1 cellular context compared by ENCODE assay signal in the genomic region with DNA sequence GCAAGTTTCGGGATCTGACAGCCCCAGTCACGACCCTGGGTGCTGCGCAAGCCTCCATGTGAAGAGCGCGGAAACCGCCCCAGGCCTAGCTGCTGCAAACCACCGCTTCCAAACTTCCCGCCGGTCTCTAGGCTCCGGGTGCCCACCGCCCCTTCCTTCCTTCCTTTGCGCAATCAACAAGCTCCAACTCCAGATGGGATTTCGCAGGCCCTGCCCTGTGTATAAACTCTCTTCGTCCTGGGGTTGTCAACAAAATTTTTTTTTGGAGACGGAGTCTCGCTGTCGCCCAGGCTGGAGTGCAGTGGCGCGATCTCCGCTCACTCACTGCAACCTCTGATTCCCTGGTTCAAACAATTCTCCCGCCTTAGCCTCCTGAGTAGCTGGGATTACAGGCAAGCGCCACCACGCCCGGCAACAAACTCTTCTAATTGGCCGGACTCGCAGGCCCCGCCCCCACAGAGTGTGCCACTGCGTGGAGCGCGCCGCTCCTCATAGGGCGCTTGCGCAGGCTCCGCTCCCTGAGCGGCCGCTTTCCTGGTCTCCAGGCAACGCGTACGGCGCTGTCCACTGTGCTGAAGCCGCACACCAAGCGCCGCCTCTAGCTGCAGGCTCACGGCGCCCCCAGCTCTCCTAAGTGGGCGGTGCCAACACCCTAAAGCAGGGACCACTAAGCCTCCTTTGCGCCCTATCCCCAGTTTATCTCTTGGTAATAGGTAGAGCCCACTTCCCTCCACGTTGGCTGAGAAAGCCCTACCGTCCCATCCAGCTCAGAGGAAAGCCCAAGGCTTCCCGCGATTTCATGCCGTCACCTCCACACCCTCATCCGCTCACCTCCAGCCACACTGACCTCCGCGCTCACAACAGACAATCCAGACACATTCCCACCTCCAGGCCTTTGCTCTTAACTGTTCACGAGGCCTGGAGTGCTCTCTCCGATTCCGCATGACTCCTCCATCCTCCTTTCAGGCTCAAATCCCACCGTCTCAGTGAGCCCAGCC.
TF ChIP-seq lines count a peak whose summit lies in the region.

No MANE protein-coding gene starts in this region.

TF ChIP-seq in K562, 482 proteins besides CTCF, POLR2A, EP300 and RAD21 (continued from another document and continues in another):
- TF ChIP-seq TCFL5 (CRISPR knock-in tag; conservative IDR thresholded peaks at IDR 0.05) (no peak), ZNF253 (CRISPR knock-in tag; conservative IDR thresholded peaks at IDR 0.05) (no peak), RFX1 (IDR thresholded peaks at IDR 0.05) (peak; percentile 98), CBX3 (IDR thresholded peaks at IDR 0.05; ENCODE audit: borderline replicate concordance in 1 of 2, low read length in 2 of 2) (peak in 1 of 2 experiments; percentile 23; a peak in 1 of 3 replicates), HDAC8 (tag; IDR thresholded peaks at IDR 0.05) (no peak), HMG20B (CRISPR knock-in tag; IDR thresholded peaks at IDR 0.05) (no peak), DMBX1 (CRISPR knock-in tag; IDR thresholded peaks at IDR 0.05; ENCODE audit: borderline replicate concordance) (peak; percentile 61; the same call in 1 of the 2 replicates), EWSR1 (IDR thresholded peaks at IDR 0.05; ENCODE audit: borderline replicate concordance, low read depth, partially characterized antibody) (no peak), ZBTB17 (CRISPR knock-in tag; IDR thresholded peaks at IDR 0.05) (peak; percentile 58; the same call in 1 of the 2 replicates), STAT5A (IDR thresholded peaks at IDR 0.05; ENCODE audit: borderline replicate concordance, low read length) (no peak), ZNF311 (CRISPR knock-in tag; IDR thresholded peaks at IDR 0.05) (no peak), NONO (IDR thresholded peaks at IDR 0.05; ENCODE audit: low read depth in 2 of 2, low read length in 1 of 2) (no peak), BCOR (IDR thresholded peaks at IDR 0.05) (no peak), NRF1 (conservative IDR thresholded peaks at IDR 0.05 in 1 of 2, IDR thresholded peaks at IDR 0.05 in 1 of 2) (peak; percentile 96 to 97), ZNF696 (CRISPR knock-in tag; conservative IDR thresholded peaks at IDR 0.05) (no peak), NR1H2 (CRISPR knock-in tag; IDR thresholded peaks at IDR 0.05) (peak; percentile 85; the same call in 1 of the 2 replicates), ZKSCAN1 (IDR thresholded peaks at IDR 0.05; ENCODE audit: low read depth, low read length) (peak; percentile 31; the same call in 1 of the 2 replicates), HEY1 (CRISPR knock-in tag; IDR thresholded peaks at IDR 0.05; ENCODE audit: borderline replicate concordance) (no peak), ARNT (IDR thresholded peaks at IDR 0.05) (no peak), CBX5 (IDR thresholded peaks at IDR 0.05; ENCODE audit: borderline replicate concordance, low read depth) (no peak), HMGN3 (IDR thresholded peaks at IDR 0.05; ENCODE audit: borderline replicate concordance, extremely low read depth, insufficient read length, low read depth, low read length) (peak; percentile 67), ERF (CRISPR knock-in tag; IDR thresholded peaks at IDR 0.05) (no peak), STAG1 (CRISPR knock-in tag; IDR thresholded peaks at IDR 0.05; ENCODE audit: borderline replicate concordance) (peak; percentile 49), FOXP1 (CRISPR knock-in tag; IDR thresholded peaks at IDR 0.05) (peak; percentile 98), PTTG1 (tag; IDR thresholded peaks at IDR 0.05; ENCODE audit: low read depth) (no peak), KDM1A (IDR thresholded peaks at IDR 0.05) (no peak), BACH1 (tag; IDR thresholded peaks at IDR 0.05) (no peak), KLF6 (CRISPR knock-in tag; IDR thresholded peaks at IDR 0.05; ENCODE audit: borderline replicate concordance) (no peak), ETV5 (CRISPR knock-in tag; IDR thresholded peaks at IDR 0.05; ENCODE audit: low read depth) (0 out of 2 replicates have a peak, but pooled peaks have one; percentile 47), ZNF57 (CRISPR knock-in tag; IDR thresholded peaks at IDR 0.05) (no peak), ZNF239 (CRISPR knock-in tag; IDR thresholded peaks at IDR 0.05) (no peak), CREBBP (IDR thresholded peaks at IDR 0.05; ENCODE audit: low read depth, low read length) (no peak), FOSL1 (tag; conservative IDR thresholded peaks at IDR 0.05) (no peak), MYNN (IDR thresholded peaks at IDR 0.05) (peak; percentile 38; the same call in 1 of the 2 replicates), MYNN (CRISPR knock-in tag; IDR thresholded peaks at IDR 0.05) (no peak)
- TF ChIP-seq, protein P1, sequence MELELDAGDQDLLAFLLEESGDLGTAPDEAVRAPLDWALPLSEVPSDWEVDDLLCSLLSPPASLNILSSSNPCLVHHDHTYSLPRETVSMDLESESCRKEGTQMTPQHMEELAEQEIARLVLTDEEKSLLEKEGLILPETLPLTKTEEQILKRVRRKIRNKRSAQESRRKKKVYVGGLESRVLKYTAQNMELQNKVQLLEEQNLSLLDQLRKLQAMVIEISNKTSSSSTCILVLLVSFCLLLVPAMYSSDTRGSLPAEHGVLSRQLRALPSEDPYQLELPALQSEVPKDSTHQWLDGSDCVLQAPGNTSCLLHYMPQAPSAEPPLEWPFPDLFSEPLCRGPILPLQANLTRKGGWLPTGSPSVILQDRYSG (tag; conservative IDR thresholded peaks at IDR 0.05; ENCODE audit: low read depth) = 0 out of 2 replicates have a peak, but pooled peaks have one; percentile 24
- TF ChIP-seq, protein P2, sequence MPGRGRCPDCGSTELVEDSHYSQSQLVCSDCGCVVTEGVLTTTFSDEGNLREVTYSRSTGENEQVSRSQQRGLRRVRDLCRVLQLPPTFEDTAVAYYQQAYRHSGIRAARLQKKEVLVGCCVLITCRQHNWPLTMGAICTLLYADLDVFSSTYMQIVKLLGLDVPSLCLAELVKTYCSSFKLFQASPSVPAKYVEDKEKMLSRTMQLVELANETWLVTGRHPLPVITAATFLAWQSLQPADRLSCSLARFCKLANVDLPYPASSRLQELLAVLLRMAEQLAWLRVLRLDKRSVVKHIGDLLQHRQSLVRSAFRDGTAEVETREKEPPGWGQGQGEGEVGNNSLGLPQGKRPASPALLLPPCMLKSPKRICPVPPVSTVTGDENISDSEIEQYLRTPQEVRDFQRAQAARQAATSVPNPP (IDR thresholded peaks at IDR 0.05; ENCODE audit: borderline replicate concordance, insufficient read depth, insufficient read length) = no peak
- TF ChIP-seq, protein P3, sequence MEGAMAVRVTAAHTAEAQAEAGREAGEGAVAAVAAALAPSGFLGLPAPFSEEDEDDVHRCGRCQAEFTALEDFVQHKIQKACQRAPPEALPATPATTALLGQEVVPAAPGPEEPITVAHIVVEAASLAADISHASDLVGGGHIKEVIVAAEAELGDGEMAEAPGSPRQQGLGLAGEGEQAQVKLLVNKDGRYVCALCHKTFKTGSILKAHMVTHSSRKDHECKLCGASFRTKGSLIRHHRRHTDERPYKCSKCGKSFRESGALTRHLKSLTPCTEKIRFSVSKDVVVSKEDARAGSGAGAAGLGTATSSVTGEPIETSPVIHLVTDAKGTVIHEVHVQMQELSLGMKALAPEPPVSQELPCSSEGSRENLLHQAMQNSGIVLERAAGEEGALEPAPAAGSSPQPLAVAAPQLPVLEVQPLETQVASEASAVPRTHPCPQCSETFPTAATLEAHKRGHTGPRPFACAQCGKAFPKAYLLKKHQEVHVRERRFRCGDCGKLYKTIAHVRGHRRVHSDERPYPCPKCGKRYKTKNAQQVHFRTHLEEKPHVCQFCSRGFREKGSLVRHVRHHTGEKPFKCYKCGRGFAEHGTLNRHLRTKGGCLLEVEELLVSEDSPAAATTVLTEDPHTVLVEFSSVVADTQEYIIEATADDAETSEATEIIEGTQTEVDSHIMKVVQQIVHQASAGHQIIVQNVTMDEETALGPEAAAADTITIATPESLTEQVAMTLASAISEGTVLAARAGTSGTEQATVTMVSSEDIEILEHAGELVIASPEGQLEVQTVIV (CRISPR knock-in tag; IDR thresholded peaks at IDR 0.05; ENCODE audit: borderline replicate concordance) = no peak
- TF ChIP-seq, protein P4, sequence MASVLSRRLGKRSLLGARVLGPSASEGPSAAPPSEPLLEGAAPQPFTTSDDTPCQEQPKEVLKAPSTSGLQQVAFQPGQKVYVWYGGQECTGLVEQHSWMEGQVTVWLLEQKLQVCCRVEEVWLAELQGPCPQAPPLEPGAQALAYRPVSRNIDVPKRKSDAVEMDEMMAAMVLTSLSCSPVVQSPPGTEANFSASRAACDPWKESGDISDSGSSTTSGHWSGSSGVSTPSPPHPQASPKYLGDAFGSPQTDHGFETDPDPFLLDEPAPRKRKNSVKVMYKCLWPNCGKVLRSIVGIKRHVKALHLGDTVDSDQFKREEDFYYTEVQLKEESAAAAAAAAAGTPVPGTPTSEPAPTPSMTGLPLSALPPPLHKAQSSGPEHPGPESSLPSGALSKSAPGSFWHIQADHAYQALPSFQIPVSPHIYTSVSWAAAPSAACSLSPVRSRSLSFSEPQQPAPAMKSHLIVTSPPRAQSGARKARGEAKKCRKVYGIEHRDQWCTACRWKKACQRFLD (CRISPR knock-in tag; IDR thresholded peaks at IDR 0.05) = peak; percentile 61; the same call in 1 of the 2 replicates
- TF ChIP-seq, protein P5, sequence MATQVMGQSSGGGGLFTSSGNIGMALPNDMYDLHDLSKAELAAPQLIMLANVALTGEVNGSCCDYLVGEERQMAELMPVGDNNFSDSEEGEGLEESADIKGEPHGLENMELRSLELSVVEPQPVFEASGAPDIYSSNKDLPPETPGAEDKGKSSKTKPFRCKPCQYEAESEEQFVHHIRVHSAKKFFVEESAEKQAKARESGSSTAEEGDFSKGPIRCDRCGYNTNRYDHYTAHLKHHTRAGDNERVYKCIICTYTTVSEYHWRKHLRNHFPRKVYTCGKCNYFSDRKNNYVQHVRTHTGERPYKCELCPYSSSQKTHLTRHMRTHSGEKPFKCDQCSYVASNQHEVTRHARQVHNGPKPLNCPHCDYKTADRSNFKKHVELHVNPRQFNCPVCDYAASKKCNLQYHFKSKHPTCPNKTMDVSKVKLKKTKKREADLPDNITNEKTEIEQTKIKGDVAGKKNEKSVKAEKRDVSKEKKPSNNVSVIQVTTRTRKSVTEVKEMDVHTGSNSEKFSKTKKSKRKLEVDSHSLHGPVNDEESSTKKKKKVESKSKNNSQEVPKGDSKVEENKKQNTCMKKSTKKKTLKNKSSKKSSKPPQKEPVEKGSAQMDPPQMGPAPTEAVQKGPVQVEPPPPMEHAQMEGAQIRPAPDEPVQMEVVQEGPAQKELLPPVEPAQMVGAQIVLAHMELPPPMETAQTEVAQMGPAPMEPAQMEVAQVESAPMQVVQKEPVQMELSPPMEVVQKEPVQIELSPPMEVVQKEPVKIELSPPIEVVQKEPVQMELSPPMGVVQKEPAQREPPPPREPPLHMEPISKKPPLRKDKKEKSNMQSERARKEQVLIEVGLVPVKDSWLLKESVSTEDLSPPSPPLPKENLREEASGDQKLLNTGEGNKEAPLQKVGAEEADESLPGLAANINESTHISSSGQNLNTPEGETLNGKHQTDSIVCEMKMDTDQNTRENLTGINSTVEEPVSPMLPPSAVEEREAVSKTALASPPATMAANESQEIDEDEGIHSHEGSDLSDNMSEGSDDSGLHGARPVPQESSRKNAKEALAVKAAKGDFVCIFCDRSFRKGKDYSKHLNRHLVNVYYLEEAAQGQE (CRISPR knock-in tag; IDR thresholded peaks at IDR 0.05; ENCODE audit: low read depth) = peak; percentile 100
- TF ChIP-seq, protein P6, sequence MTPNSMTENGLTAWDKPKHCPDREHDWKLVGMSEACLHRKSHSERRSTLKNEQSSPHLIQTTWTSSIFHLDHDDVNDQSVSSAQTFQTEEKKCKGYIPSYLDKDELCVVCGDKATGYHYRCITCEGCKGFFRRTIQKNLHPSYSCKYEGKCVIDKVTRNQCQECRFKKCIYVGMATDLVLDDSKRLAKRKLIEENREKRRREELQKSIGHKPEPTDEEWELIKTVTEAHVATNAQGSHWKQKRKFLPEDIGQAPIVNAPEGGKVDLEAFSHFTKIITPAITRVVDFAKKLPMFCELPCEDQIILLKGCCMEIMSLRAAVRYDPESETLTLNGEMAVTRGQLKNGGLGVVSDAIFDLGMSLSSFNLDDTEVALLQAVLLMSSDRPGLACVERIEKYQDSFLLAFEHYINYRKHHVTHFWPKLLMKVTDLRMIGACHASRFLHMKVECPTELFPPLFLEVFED (CRISPR knock-in tag; conservative IDR thresholded peaks at IDR 0.05) = no peak
- TF ChIP-seq, protein P7, sequence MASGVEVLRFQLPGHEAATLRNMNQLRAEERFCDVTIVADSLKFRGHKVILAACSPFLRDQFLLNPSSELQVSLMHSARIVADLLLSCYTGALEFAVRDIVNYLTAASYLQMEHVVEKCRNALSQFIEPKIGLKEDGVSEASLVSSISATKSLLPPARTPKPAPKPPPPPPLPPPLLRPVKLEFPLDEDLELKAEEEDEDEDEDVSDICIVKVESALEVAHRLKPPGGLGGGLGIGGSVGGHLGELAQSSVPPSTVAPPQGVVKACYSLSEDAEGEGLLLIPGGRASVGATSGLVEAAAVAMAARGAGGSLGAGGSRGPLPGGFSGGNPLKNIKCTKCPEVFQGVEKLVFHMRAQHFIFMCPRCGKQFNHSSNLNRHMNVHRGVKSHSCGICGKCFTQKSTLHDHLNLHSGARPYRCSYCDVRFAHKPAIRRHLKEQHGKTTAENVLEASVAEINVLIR (CRISPR knock-in tag; IDR thresholded peaks at IDR 0.05) = no peak
- TF ChIP-seq, protein P8, sequence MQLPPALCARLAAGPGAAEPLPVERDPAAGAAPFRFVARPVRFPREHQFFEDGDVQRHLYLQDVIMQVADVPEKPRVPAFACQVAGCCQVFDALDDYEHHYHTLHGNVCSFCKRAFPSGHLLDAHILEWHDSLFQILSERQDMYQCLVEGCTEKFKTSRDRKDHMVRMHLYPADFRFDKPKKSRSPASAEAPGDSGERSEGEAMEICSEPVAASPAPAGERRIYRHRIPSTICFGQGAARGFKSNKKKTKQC (CRISPR knock-in tag; IDR thresholded peaks at IDR 0.05) = peak; percentile 98
- TF ChIP-seq, protein P9, sequence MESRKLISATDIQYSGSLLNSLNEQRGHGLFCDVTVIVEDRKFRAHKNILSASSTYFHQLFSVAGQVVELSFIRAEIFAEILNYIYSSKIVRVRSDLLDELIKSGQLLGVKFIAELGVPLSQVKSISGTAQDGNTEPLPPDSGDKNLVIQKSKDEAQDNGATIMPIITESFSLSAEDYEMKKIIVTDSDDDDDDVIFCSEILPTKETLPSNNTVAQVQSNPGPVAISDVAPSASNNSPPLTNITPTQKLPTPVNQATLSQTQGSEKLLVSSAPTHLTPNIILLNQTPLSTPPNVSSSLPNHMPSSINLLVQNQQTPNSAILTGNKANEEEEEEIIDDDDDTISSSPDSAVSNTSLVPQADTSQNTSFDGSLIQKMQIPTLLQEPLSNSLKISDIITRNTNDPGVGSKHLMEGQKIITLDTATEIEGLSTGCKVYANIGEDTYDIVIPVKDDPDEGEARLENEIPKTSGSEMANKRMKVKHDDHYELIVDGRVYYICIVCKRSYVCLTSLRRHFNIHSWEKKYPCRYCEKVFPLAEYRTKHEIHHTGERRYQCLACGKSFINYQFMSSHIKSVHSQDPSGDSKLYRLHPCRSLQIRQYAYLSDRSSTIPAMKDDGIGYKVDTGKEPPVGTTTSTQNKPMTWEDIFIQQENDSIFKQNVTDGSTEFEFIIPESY (CRISPR knock-in tag; IDR thresholded peaks at IDR 0.05) = peak; percentile 72
- TF ChIP-seq, protein P10, sequence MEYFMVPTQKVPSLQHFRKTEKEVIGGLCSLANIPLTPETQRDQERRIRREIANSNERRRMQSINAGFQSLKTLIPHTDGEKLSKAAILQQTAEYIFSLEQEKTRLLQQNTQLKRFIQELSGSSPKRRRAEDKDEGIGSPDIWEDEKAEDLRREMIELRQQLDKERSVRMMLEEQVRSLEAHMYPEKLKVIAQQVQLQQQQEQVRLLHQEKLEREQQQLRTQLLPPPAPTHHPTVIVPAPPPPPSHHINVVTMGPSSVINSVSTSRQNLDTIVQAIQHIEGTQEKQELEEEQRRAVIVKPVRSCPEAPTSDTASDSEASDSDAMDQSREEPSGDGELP (CRISPR knock-in tag; IDR thresholded peaks at IDR 0.05; ENCODE audit: borderline replicate concordance) = peak; percentile 92
